8 cellular contexts compared by ENCODE assay signal in genomic region chr18:26549103-26549485, GRCh38. TPM values are rescaled to one million over a fixed set of nuclear protein-coding genes. Genes with fewer than 3 reads are reported as not detected.
DNase-seq lines count a peak whose midpoint lies in the region; ATAC-seq and TF ChIP-seq lines count a peak whose summit lies in the region.

No MANE protein-coding gene starts in this region.

- H3K4me3 ChIP-seq in CD8-positive, alpha-beta memory T cell (ENCODE audit: low read length) = peak overlapping the region; percentile 41
- H3K4me3 ChIP-seq in SK-N-SH (ENCODE audit: low read depth in 2 of 2, low read length in 1 of 2) (peak overlapping the region; percentile 81 to 89), dorsolateral prefrontal cortex (peak overlapping the region; percentile 47 to 88 (median 73)), lung (peak overlapping the region; percentile 56), transverse colon (peak overlapping the region; percentile 60 to 95 (median 76))

- H3K27me3 Mint-ChIP-seq in CD8-positive, alpha-beta memory T cell = peaks cover 24 to 40% of the 10 kb centered on the region in 2 donors
- H3K27me3 Mint-ChIP-seq in H9 (ENCODE audit: low read depth) = peaks cover 84% of the 10 kb centered on the region

- no peak overlapping the region for H3K56ac ChIP-seq in H9 (ENCODE audit: insufficient read length, low read depth, low read length)

- no peak overlapping the region for H3K27ac ChIP-seq in CD8-positive, alpha-beta memory T cell (ENCODE audit: low read depth, low read length)
- H3K27ac ChIP-seq in H9 (ENCODE audit: insufficient read length, low read depth, low read length) (no peak overlapping the region), SK-N-SH (ENCODE audit: low read depth in 2 of 2, low read length in 1 of 2) (peak overlapping the region; percentile 64 to 80), dorsolateral prefrontal cortex (peak overlapping the region in 57 of 59 donors; percentile 32 to 91 (median 81)), lung (ENCODE audit: low read depth in 1 of 2, low read length in 1 of 2) (peak overlapping the region; percentile 10 to 61), transverse colon (peak overlapping the region; percentile 60 to 77 (median 70))

- in situ Hi-C loops in transverse colon (cut with MboI; ENCODE audit: low pct_ligation_motif_present in 1 of 4, low pct_unique_long_range_greater_than_20kb in 1 of 4, low sequenced_read_pairs in 3 of 4) = no loop called here

- H2BK12ac ChIP-seq in H9 (ENCODE audit: insufficient read length, low read depth, low read length) = no peak overlapping the region

- H3K4me2 ChIP-seq in H9 (ENCODE audit: insufficient read depth, insufficient read length, low read length) (peak overlapping the region; percentile 69), SK-N-SH (peak overlapping the region; percentile 98)

- no peak overlapping the region for H3K23ac ChIP-seq in H9 (ENCODE audit: insufficient read length, low read depth, low read length)

- DNase-seq in CD8-positive, alpha-beta memory T cell = no peak
- no peak for DNase-seq in H9
- peak; percentile 69 for DNase-seq in SK-N-SH
- peak in 3 of 10 donors; percentile 20 to 52 (median 48) for DNase-seq in dorsolateral prefrontal cortex
- no peak for DNase-seq in lung (ENCODE audit: low spot score)
- DNase-seq in transverse colon = peak; percentile 38
- DNase-seq in NCI-H187 (lab: John Stamatoyannopoulos, UW) = no peak

- H2BK20ac ChIP-seq in H9 (ENCODE audit: low read depth, low read length, poor library complexity, severe bottlenecking) = no peak overlapping the region

- TF ChIP-seq POLR2A in transverse colon (IDR thresholded peaks at IDR 0.05) = no peak

- H3K36me3 ChIP-seq in CD8-positive, alpha-beta memory T cell (ENCODE audit: insufficient read depth, low read length) = no peaks in the 10 kb centered on the region
- H3K36me3 ChIP-seq in SK-N-SH (replicated peaks in 1 of 2; ENCODE audit: control insufficient read depth in 1 of 2, insufficient read depth in 2 of 2, low read length in 1 of 2) (peaks cover 0 to 2% of the 10 kb centered on the region in 2 experiments), lung (ENCODE audit: control insufficient read depth in 2 of 2, insufficient read depth in 2 of 2, low read length in 2 of 2) (no peaks in the 10 kb centered on the region), transverse colon (no peaks in the 10 kb centered on the region)

- no peak overlapping the region for H2AK5ac ChIP-seq in H9 (ENCODE audit: insufficient read length, low read length)

- intact Hi-C loops in dorsolateral prefrontal cortex (cut with DNase I) (loop anchor here (2.0 to 5.0 kb wide), 4 partner anchors 90 to 142 kb away; no protein-coding TSS in a partner anchor), transverse colon (cut with DNase I; ENCODE audit: low total_unique reads) (no loop called here)

- peaks cover 27% of the 10 kb centered on the region for H3K23me2 ChIP-seq in H9 (ENCODE audit: insufficient read length, low read depth, low read length, poor library complexity, severe bottlenecking)

- POLR2A ChIA-PET in CD8-positive, alpha-beta memory T cell (lab: Charles Lee) = no interaction called here
- POLR2A ChIA-PET in SK-N-SH (lab: Yijun Ruan, JAX) = interaction anchor here (0.8 to 2.4 kb wide), 7 partner anchors 12 to 143 kb away, joined by 3 to 11 read pairs (median 4); no protein-coding TSS in a partner anchor

- H2AFZ ChIP-seq in H9 (ENCODE audit: low read length) (no peak overlapping the region), SK-N-SH (ENCODE audit: low read depth) (peak overlapping the region; percentile 90)

- H2BK15ac ChIP-seq in H9 (ENCODE audit: low read depth, low read length) = no peak overlapping the region

- H3K79me2 ChIP-seq in H9 (ENCODE audit: insufficient read depth, low read length) (no peaks in the 10 kb centered on the region), SK-N-SH (ENCODE audit: insufficient read depth) (peaks cover 40% of the 10 kb centered on the region; the same call in 1 of the 2 replicates)

- H3K9ac ChIP-seq in H9 (ENCODE audit: extremely low read depth, insufficient read length, low read length) (no peak overlapping the region), SK-N-SH (peak overlapping the region; percentile 83)

- H3K9me3 ChIP-seq in CD8-positive, alpha-beta memory T cell (ENCODE audit: low read length) = no peaks in the 10 kb centered on the region
- H3K9me3 ChIP-seq in H9 (ENCODE audit: control insufficient read depth, low read depth, low read length) (no peaks in the 10 kb centered on the region), SK-N-SH (no peaks in the 10 kb centered on the region), lung (ENCODE audit: control insufficient read depth in 2 of 2, insufficient read depth in 1 of 2, low read length in 1 of 2) (peaks cover 0 to 4% of the 10 kb centered on the region in 2 donors), transverse colon (no peaks in the 10 kb centered on the region)

- H3F3A ChIP-seq in SK-N-SH (replicated peaks; ENCODE audit: insufficient read depth) = no peaks in the 10 kb centered on the region

- H3K4ac ChIP-seq in H9 (ENCODE audit: low read depth, low read length) = no peak overlapping the region

- H4K5ac ChIP-seq in H9 (ENCODE audit: insufficient read length, low read depth, low read length) = no peak overlapping the region

- no peaks in the 10 kb centered on the region for H3K79me1 ChIP-seq in H9 (ENCODE audit: insufficient read depth, low read depth, low read length, poor library complexity, severe bottlenecking)

- peaks cover 18% of the 10 kb centered on the region for H3K27me3 ChIP-seq in CD8-positive, alpha-beta memory T cell (ENCODE audit: insufficient read depth, low read length, poor library complexity, severe bottlenecking)
- H3K27me3 ChIP-seq in H9 (ENCODE audit: insufficient read depth, low read length) = peaks cover 45% of the 10 kb centered on the region
- H3K27me3 ChIP-seq in SK-N-SH (ENCODE audit: insufficient read depth) = no peaks in the 10 kb centered on the region
- H3K27me3 ChIP-seq in dorsolateral prefrontal cortex = no peaks in the 10 kb centered on the region
- H3K27me3 ChIP-seq in lung (ENCODE audit: control insufficient read depth, insufficient read depth) = no peaks in the 10 kb centered on the region
- peaks cover 52% of the 10 kb centered on the region for H3K27me3 ChIP-seq in transverse colon

- TF ChIP-seq CTCF in H9 (conservative IDR thresholded peaks at IDR 0.05) = no peak
- TF ChIP-seq CTCF in SK-N-SH (IDR thresholded peaks at IDR 0.05) = no peak
- TF ChIP-seq CTCF in dorsolateral prefrontal cortex (IDR thresholded peaks at IDR 0.05 in 54 of 56, conservative IDR thresholded peaks at IDR 0.05 in 2 of 56; ENCODE audit: low read depth in 1 of 56, partially characterized antibody in 56 of 56) = no peak
- no peak for TF ChIP-seq CTCF in lung (IDR thresholded peaks at IDR 0.05; ENCODE audit: control extremely low read depth, extremely low read depth)
- TF ChIP-seq CTCF in transverse colon (IDR thresholded peaks at IDR 0.05) = no peak

- H2BK5ac ChIP-seq in H9 (ENCODE audit: insufficient read length, low read length) = no peak overlapping the region

- H4K20me1 ChIP-seq in H9 (ENCODE audit: control insufficient read depth, insufficient read depth, insufficient read length) = peaks cover 2% of the 10 kb centered on the region
- H4K20me1 ChIP-seq in SK-N-SH (ENCODE audit: insufficient read depth) = no peaks in the 10 kb centered on the region

- H3K4me1 Mint-ChIP-seq in CD8-positive, alpha-beta memory T cell = peaks cover 28 to 41% (median 40%) of the 10 kb centered on the region in 3 donors
- peaks cover 34 to 47% of the 10 kb centered on the region in 2 experiments for H3K4me1 Mint-ChIP-seq in H9

- peaks cover 4% of the 10 kb centered on the region for H3K4me1 ChIP-seq in CD8-positive, alpha-beta memory T cell (ENCODE audit: insufficient read depth, low read length)
- 0 out of 2 replicates have a peak, but pooled peaks cover 2% of the 10 kb centered on the region for H3K4me1 ChIP-seq in H9 (ENCODE audit: insufficient read depth, low read length)
- peaks cover 9 to 32% of the 10 kb centered on the region in 2 experiments; a peak in 3 of 4 replicates for H3K4me1 ChIP-seq in SK-N-SH (ENCODE audit: control insufficient read depth in 1 of 2, insufficient read depth in 2 of 2, low read depth in 1 of 2, low read length in 1 of 2)
- H3K4me1 ChIP-seq in lung (ENCODE audit: control insufficient read depth in 2 of 2, insufficient read depth in 2 of 2, low read length in 2 of 2) = peaks cover 4 to 28% of the 10 kb centered on the region in 2 donors
- peaks cover 10 to 53% (median 36%) of the 10 kb centered on the region in 4 donors for H3K4me1 ChIP-seq in transverse colon

- no peak overlapping the region for H3K18ac ChIP-seq in H9 (ENCODE audit: insufficient read length, low read depth, low read length)

- peak overlapping the region in 1 of 8 donors; percentile 57 for H3K27ac Mint-ChIP-seq in CD8-positive, alpha-beta memory T cell
- H3K27ac Mint-ChIP-seq in H9 = no peak overlapping the region

- no peaks in the 10 kb centered on the region for H3K9me3 Mint-ChIP-seq in CD8-positive, alpha-beta memory T cell
- H3K9me3 Mint-ChIP-seq in H9 = no peaks in the 10 kb centered on the region

- CTCF ChIA-PET in CD8-positive, alpha-beta memory T cell (lab: Charles Lee) = no interaction called here
- CTCF ChIA-PET in SK-N-SH (lab: Yijun Ruan, JAX) = interaction anchor here (0.6 to 4.8 kb wide), 11 partner anchors 11 to 242 kb away, joined by 3 to 30 read pairs (median 4); no protein-coding TSS in a partner anchor

- no peak overlapping the region for H4K91ac ChIP-seq in H9 (ENCODE audit: insufficient read length, low read depth, low read length)

- H3K9me2 ChIP-seq in SK-N-SH = no peaks in the 10 kb centered on the region

- TF ChIP-seq RAD21 in SK-N-SH (IDR thresholded peaks at IDR 0.05; ENCODE audit: low read length) = no peak

- ATAC-seq in lung (ENCODE audit: insufficient read depth, low FRiP score) = peak; percentile 29
- ATAC-seq in GM18519 (IDR thresholded peaks at IDR 0.05; ENCODE audit: low FRiP score, unreplicated experiment) = no peak

- H3K14ac ChIP-seq in H9 (ENCODE audit: insufficient read depth, low read length) = no peak overlapping the region

- no peak overlapping the region for H4K8ac ChIP-seq in H9 (replicated peaks; ENCODE audit: insufficient read length, low read depth, low read length)

- no peak overlapping the region for H3T11ph ChIP-seq in H9 (ENCODE audit: low read length)

- TF ChIP-seq EP300 in SK-N-SH (IDR thresholded peaks at IDR 0.05; ENCODE audit: borderline replicate concordance in 1 of 2, low read depth in 1 of 2, low read length in 1 of 2) (no peak), transverse colon (IDR thresholded peaks at IDR 0.05; ENCODE audit: low read depth) (no peak)

- no CpG with 5 or more reads among the region's 36 CpGs for WGBS in H9 (ENCODE audit: extremely low coverage, insufficient read length, low lambda C conversion rate)
- WGBS in SK-N-SH (ENCODE audit: low lambda C conversion rate) = 0% methylated on average over 8 of the region's 36 CpGs
- WGBS in lung, 2 donors = 0% methylated on average over 22 to 36 of the region's 36 CpGs
- 2% methylated on average over 35 of the region's 36 CpGs; no CpG with 5 or more reads in 1 of the 2 donors for WGBS in transverse colon (ENCODE audit: low coverage in 1 of 2), 2 donors

- H3K4me3 Mint-ChIP-seq in CD8-positive, alpha-beta memory T cell = peak overlapping the region; percentile 46 to 84 (median 66)
- peak overlapping the region; percentile 60 to 84 for H3K4me3 Mint-ChIP-seq in H9

- no peaks in the 10 kb centered on the region for H3K36me3 Mint-ChIP-seq in CD8-positive, alpha-beta memory T cell
- peaks cover 0 to 3% (median 0%) of the 10 kb centered on the region in 3 experiments; a peak in 1 of 7 replicates for H3K36me3 Mint-ChIP-seq in H9 (ENCODE audit: insufficient read depth in 1 of 3, low read depth in 3 of 3)

- H2BK120ac ChIP-seq in H9 (ENCODE audit: low read depth, low read length, poor library complexity, severe bottlenecking) = no peak overlapping the region

RNA-seq across cellular contexts. Expression of gene KCTD1, which starts 0.7 kb away (rescaled TPM):
- 1 to 10 TPM; 3.5 to 4.2 TPM for total RNA-seq in CD8-positive, alpha-beta memory T cell
- 0.22 TPM for polyA plus RNA-seq in CD8-positive, alpha-beta memory T cell
- total RNA-seq in H9 (2021) = 10.4 and 10.8 TPM in 2 replicates
- polyA plus RNA-seq in SK-N-SH (2012; rRNA removed) = 6.4 and 12.8 TPM in 2 replicates
- polyA plus RNA-seq in SK-N-SH (2012; cell fraction: cytosol; rRNA removed) = 12.7 and 15.4 TPM in 2 replicates
- polyA plus RNA-seq in SK-N-SH (2012; cell fraction: nucleus; rRNA removed) = 11.7 and 14.7 TPM in 2 replicates
- 100 to 1,000 TPM in 39 of 120 experiments, 10 to 100 TPM in 81; 40.5 to 147 (median 89.3) TPM for total RNA-seq in dorsolateral prefrontal cortex
- total RNA-seq in lung = 10 to 100 TPM; 11.8 to 17.5 TPM
- 1 to 10 TPM; 4.0 to 6.6 TPM for polyA plus RNA-seq in lung
- 10 to 100 TPM in 3 of 4 donors, 1 to 10 TPM in 1; 9.0 to 42.3 (median 13.5) TPM for total RNA-seq in transverse colon

Comparison
In these comparisons a context has a peak if more than half of its experiments do, and no peak if none do; other contexts are left out.
1. DNase-seq: peak in SK-N-SH (single experiment) and transverse colon (single experiment); none in CD8-positive, alpha-beta memory T cell (0 of 5), H9 (single experiment), lung (single experiment) and NCI-H187 (0 of 2).
2. H3K27ac ChIP-seq: peak in SK-N-SH (2 of 2), dorsolateral prefrontal cortex (57 of 59), lung (2 of 2) and transverse colon (4 of 4); none in CD8-positive, alpha-beta memory T cell (single experiment) and H9 (single experiment).
3. Peak in every context shown above with its lines, with median percentiles within 50 percentile points of each other: H3K4me3 ChIP-seq.